1 cellular context compared by ENCODE assay signal in the genomic region with DNA sequence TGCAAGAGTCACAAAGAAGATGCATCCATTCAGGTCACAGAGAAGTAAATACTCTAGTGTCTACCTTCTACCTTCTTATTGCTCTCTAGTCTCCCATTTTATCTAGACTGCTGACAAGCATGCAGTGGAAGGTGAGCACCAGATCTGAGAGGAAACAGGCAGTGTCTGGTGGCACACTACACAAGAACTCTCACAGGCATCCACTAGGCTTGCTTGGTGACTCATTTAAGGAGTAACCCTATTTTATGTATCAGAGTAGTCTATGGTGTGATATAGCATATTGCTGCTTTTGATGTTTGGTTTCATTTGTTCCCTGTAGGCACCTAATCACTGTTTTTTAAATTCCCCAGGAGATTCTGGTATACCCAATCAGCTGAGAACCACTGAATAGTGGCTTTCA.
TF ChIP-seq lines count a peak whose summit lies in the region.

No MANE protein-coding gene starts in this region.

TF ChIP-seq in A549, 52 proteins besides CTCF, POLR2A, EP300 and RAD21 (continued from another document):
- TF ChIP-seq, protein P1, sequence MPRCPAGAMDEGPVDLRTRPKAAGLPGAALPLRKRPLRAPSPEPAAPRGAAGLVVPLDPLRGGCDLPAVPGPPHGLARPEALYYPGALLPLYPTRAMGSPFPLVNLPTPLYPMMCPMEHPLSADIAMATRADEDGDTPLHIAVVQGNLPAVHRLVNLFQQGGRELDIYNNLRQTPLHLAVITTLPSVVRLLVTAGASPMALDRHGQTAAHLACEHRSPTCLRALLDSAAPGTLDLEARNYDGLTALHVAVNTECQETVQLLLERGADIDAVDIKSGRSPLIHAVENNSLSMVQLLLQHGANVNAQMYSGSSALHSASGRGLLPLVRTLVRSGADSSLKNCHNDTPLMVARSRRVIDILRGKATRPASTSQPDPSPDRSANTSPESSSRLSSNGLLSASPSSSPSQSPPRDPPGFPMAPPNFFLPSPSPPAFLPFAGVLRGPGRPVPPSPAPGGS (IDR thresholded peaks at IDR 0.05): no peak
- TF ChIP-seq ESRRA (IDR thresholded peaks at IDR 0.05; ENCODE audit: borderline replicate concordance, low read length) (no peak), FOXS1 (CRISPR knock-in tag; IDR thresholded peaks at IDR 0.05) (no peak), CBX8 (IDR thresholded peaks at IDR 0.05) (no peak)
